In the genomic region with DNA sequence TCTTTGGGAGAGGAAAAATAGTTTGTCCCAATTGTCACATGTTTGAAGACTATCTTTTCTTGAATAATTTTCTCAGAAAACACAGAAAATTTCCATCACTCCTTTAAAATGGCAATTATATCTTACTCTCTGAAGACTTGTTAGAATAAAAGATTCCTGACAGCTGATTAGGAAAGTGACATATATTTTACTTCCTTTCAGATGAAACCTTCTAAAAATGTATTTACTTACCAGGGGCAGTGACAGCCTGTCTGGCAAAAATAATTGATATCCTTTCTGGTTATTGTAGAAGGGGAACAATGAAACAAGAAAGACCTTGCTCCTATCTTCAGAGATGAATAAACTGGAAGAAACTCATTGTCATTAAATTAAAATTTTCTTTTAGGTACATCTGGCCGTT, we compare ENCODE assay signal across 37 cellular contexts.
"Had no signal": no experiment of that assay in that cellular context is flagged by ENCODE, and none has a peak within 500 bp of the region (broad histone marks: within the 10 kb centered on the region; RNA-seq: fewer than 3 reads in every experiment).

No MANE protein-coding gene starts in this region.

- H3K36me3 ChIP-seq: ascending aorta, cardiac muscle cell had no signal

- H3K36me3 Mint-ChIP-seq: activated CD8-positive, alpha-beta memory T cell treated with anti-CD3 and anti-CD28 coated beads, Interleukin-2, amount 10 ng/mL, durations not matched to agents 7 days and 5 days; activated naive CD4-positive, alpha-beta T cell treated with anti-CD3 and anti-CD28 coated beads, Interleukin-2, amount 10 ng/mL, durations not matched to agents 7 days and 5 days; activated naive CD4-positive, alpha-beta T cell treated with anti-CD3 and anti-CD28 coated beads, Interleukin-2, amount 50 U/mL, for 24 hours; activated naive CD8-positive, alpha-beta T cell; activated naive CD8-positive, alpha-beta T cell treated with anti-CD3 and anti-CD28 coated beads, Interleukin-2, amount 10 ng/mL, durations not matched to agents 7 days and 5 days; brain had no signal

- DNase-seq: activated CD4-positive, alpha-beta memory T cell treated with anti-CD3 and anti-CD28 coated beads, Interleukin-2, amount 10 ng/mL, durations not matched to agents 7 days and 5 days; activated CD4-positive, alpha-beta T cell treated with anti-CD3 and anti-CD28 coated beads for 1 hour; activated CD4-positive, alpha-beta T cell treated with anti-CD3 and anti-CD28 coated beads for 36 hours; activated CD4-positive, alpha-beta T cell treated with anti-CD3 and anti-CD28 coated beads for 48 hours; activated CD4-positive, alpha-beta T cell treated with anti-CD3 and anti-CD28 coated beads, Interleukin-2, amount 10 ng/mL, durations not matched to agents 7 days and 5 days; activated CD4-positive, alpha-beta T cell treated with anti-CD3 and anti-CD28 coated beads, Interleukin-2, amount 50 U/mL, for 48 hours; activated CD4-positive, CD25-positive, alpha-beta regulatory T cell; activated CD8-positive, alpha-beta memory T cell treated with anti-CD3 and anti-CD28 coated beads for 24 hours; activated CD8-positive, alpha-beta memory T cell treated with anti-CD3 and anti-CD28 coated beads, Interleukin-2, amount 10 ng/mL, durations not matched to agents 7 days and 5 days; activated CD8-positive, alpha-beta memory T cell treated with anti-CD3 and anti-CD28 coated beads, Interleukin-2, amount 50 U/mL, for 48 hours; activated CD8-positive, alpha-beta T cell treated with anti-CD3 and anti-CD28 coated beads, Interleukin-2, amount 10 ng/mL, durations not matched to agents 7 days and 5 days; activated effector memory CD4-positive, alpha-beta T cell treated with Interleukin-2 at 50 U/mL for 16 hours; activated gamma-delta T cell; activated naive CD4-positive, alpha-beta T cell treated with anti-CD3 and anti-CD28 coated beads, Interleukin-2, amount 10 ng/mL, durations not matched to agents 7 days and 5 days; activated naive CD4-positive, alpha-beta T cell treated with Interleukin-2 at 50 U/mL for 16 hours; activated naive CD8-positive, alpha-beta T cell treated with anti-CD3 and anti-CD28 coated beads, Interleukin-2, amount 10 ng/mL, durations not matched to agents 7 days and 5 days; activated naive CD8-positive, alpha-beta T cell treated with anti-CD3 and anti-CD28 coated beads, Interleukin-2, amount 50 U/mL, for 24 hours; activated T-cell treated with anti-CD3 and anti-CD28 coated beads, Interleukin-2, amount 50 U/mL, for 24 hours; activated T-cell treated with anti-CD3 and anti-CD28 coated beads, Interleukin-2, amount 50 U/mL, for 48 hours; amygdala; anterior cingulate cortex; caudate nucleus; cerebellar nuclear complex; T-helper 1 cell; T-helper 2 cell; T-helper 9 cell had no signal

- H3K27ac ChIP-seq: ascending aorta, cardiac muscle cell, VCaP had no signal

- H3K4me3 ChIP-seq: ascending aorta, cardiac muscle cell had no signal

- H3K9me3 Mint-ChIP-seq: activated CD4-positive, alpha-beta memory T cell treated with anti-CD3 and anti-CD28 coated beads, Interleukin-2, amount 10 ng/mL, durations not matched to agents 7 days and 5 days; activated CD4-positive, alpha-beta T cell treated with anti-CD3 and anti-CD28 coated beads, Interleukin-2, amount 10 ng/mL, durations not matched to agents 7 days and 5 days; activated naive CD4-positive, alpha-beta T cell treated with anti-CD3 and anti-CD28 coated beads, Interleukin-2, amount 10 ng/mL, durations not matched to agents 7 days and 5 days; activated naive CD4-positive, alpha-beta T cell treated with anti-CD3 and anti-CD28 coated beads, Interleukin-2, amount 50 U/mL, for 24 hours; activated naive CD8-positive, alpha-beta T cell treated with anti-CD3 and anti-CD28 coated beads, Interleukin-2, amount 10 ng/mL, durations not matched to agents 7 days and 5 days; activated naive CD8-positive, alpha-beta T cell treated with anti-CD3 and anti-CD28 coated beads, Interleukin-2, amount 50 U/mL, for 24 hours; activated T-cell treated with anti-CD3 and anti-CD28 coated beads, Interleukin-2, amount 50 U/mL, for 24 hours; activated T-helper 2 cell treated with anti-CD3 and anti-CD28 coated beads, Interferon-gamma antibody, Interleukin-2, Interleukin-4, amounts not matched to agents 10 μg/mL and 5 μg/mL and 100 μg/mL, durations not matched to agents 14 hours and 24 hours and 36 hours; brain; T-helper 1 cell treated with Interleukin-12 subunit alpha and Interleukin-12 subunit beta and Interleukin-4 antibody, amounts not matched to agents 30 μg/mL and 1 μg/mL, for 36 hours; T-helper 2 cell treated with Interferon-gamma antibody and Interleukin-4, amounts not matched to agents 5 μg/mL and 100 μg/mL, for 36 hours had no signal

- H3K27ac Mint-ChIP-seq: activated CD4-positive, alpha-beta memory T cell treated with anti-CD3 and anti-CD28 coated beads, Interleukin-2, amount 10 ng/mL, durations not matched to agents 7 days and 5 days; activated CD4-positive, alpha-beta T cell treated with anti-CD3 and anti-CD28 coated beads for 36 hours; activated CD4-positive, alpha-beta T cell treated with anti-CD3 and anti-CD28 coated beads, Interleukin-2, amount 10 ng/mL, durations not matched to agents 7 days and 5 days; activated CD8-positive, alpha-beta memory T cell treated with anti-CD3 and anti-CD28 coated beads, Interleukin-2, amount 10 ng/mL, durations not matched to agents 7 days and 5 days; activated CD8-positive, alpha-beta T cell treated with anti-CD3 and anti-CD28 coated beads, Interleukin-2, amount 10 ng/mL, durations not matched to agents 7 days and 5 days; activated naive CD4-positive, alpha-beta T cell treated with anti-CD3 and anti-CD28 coated beads, Interleukin-2, amount 10 ng/mL, durations not matched to agents 7 days and 5 days; activated naive CD4-positive, alpha-beta T cell treated with anti-CD3 and anti-CD28 coated beads, Interleukin-2, amount 50 U/mL, for 24 hours; activated naive CD8-positive, alpha-beta T cell; activated naive CD8-positive, alpha-beta T cell treated with anti-CD3 and anti-CD28 coated beads, Interleukin-2, amount 10 ng/mL, durations not matched to agents 7 days and 5 days; activated naive CD8-positive, alpha-beta T cell treated with anti-CD3 and anti-CD28 coated beads, Interleukin-2, amount 50 U/mL, for 24 hours; activated T-cell treated with anti-CD3 and anti-CD28 coated beads, Interleukin-2, amount 50 U/mL, for 24 hours; activated T-helper 2 cell treated with anti-CD3 and anti-CD28 coated beads, Interferon-gamma antibody, Interleukin-2, Interleukin-4, amounts not matched to agents 10 μg/mL and 5 μg/mL and 100 μg/mL, durations not matched to agents 14 hours and 24 hours and 36 hours; T-helper 1 cell treated with Interleukin-12 subunit alpha and Interleukin-12 subunit beta and Interleukin-4 antibody, amounts not matched to agents 30 μg/mL and 1 μg/mL, for 36 hours; T-helper 2 cell treated with Interferon-gamma antibody and Interleukin-4, amounts not matched to agents 5 μg/mL and 100 μg/mL, for 36 hours had no signal

- H3K27me3 ChIP-seq: ascending aorta, cardiac muscle cell had no signal

- H3K4me3 Mint-ChIP-seq: activated CD4-positive, alpha-beta memory T cell treated with anti-CD3 and anti-CD28 coated beads, Interleukin-2, amount 10 ng/mL, durations not matched to agents 7 days and 5 days; activated CD4-positive, alpha-beta T cell treated with anti-CD3 and anti-CD28 coated beads for 36 hours; activated CD4-positive, alpha-beta T cell treated with anti-CD3 and anti-CD28 coated beads, Interleukin-2, amount 10 ng/mL, durations not matched to agents 7 days and 5 days; activated CD8-positive, alpha-beta memory T cell treated with anti-CD3 and anti-CD28 coated beads, Interleukin-2, amount 10 ng/mL, durations not matched to agents 7 days and 5 days; activated CD8-positive, alpha-beta T cell treated with anti-CD3 and anti-CD28 coated beads, Interleukin-2, amount 10 ng/mL, durations not matched to agents 7 days and 5 days; activated naive CD4-positive, alpha-beta T cell treated with anti-CD3 and anti-CD28 coated beads, Interleukin-2, amount 10 ng/mL, durations not matched to agents 7 days and 5 days; activated naive CD4-positive, alpha-beta T cell treated with anti-CD3 and anti-CD28 coated beads, Interleukin-2, amount 50 U/mL, for 24 hours; activated naive CD8-positive, alpha-beta T cell; activated naive CD8-positive, alpha-beta T cell treated with anti-CD3 and anti-CD28 coated beads, Interleukin-2, amount 10 ng/mL, durations not matched to agents 7 days and 5 days; activated naive CD8-positive, alpha-beta T cell treated with anti-CD3 and anti-CD28 coated beads, Interleukin-2, amount 50 U/mL, for 24 hours; activated T-cell treated with anti-CD3 and anti-CD28 coated beads, Interleukin-2, amount 50 U/mL, for 24 hours; brain; central memory CD8-positive, alpha-beta T cell; T-helper 1 cell treated with Interleukin-12 subunit alpha and Interleukin-12 subunit beta and Interleukin-4 antibody, amounts not matched to agents 30 μg/mL and 1 μg/mL, for 36 hours; T-helper 2 cell treated with Interferon-gamma antibody and Interleukin-4, amounts not matched to agents 5 μg/mL and 100 μg/mL, for 36 hours had no signal

- H3K27me3 Mint-ChIP-seq: activated CD4-positive, alpha-beta memory T cell treated with anti-CD3 and anti-CD28 coated beads, Interleukin-2, amount 10 ng/mL, durations not matched to agents 7 days and 5 days; activated CD4-positive, alpha-beta T cell treated with anti-CD3 and anti-CD28 coated beads for 36 hours; activated CD4-positive, alpha-beta T cell treated with anti-CD3 and anti-CD28 coated beads, Interleukin-2, amount 10 ng/mL, durations not matched to agents 7 days and 5 days; activated CD8-positive, alpha-beta memory T cell treated with anti-CD3 and anti-CD28 coated beads, Interleukin-2, amount 10 ng/mL, durations not matched to agents 7 days and 5 days; activated naive CD4-positive, alpha-beta T cell treated with anti-CD3 and anti-CD28 coated beads, Interleukin-2, amount 10 ng/mL, durations not matched to agents 7 days and 5 days; activated naive CD4-positive, alpha-beta T cell treated with anti-CD3 and anti-CD28 coated beads, Interleukin-2, amount 50 U/mL, for 24 hours; activated naive CD8-positive, alpha-beta T cell; activated naive CD8-positive, alpha-beta T cell treated with anti-CD3 and anti-CD28 coated beads, Interleukin-2, amount 10 ng/mL, durations not matched to agents 7 days and 5 days; activated naive CD8-positive, alpha-beta T cell treated with anti-CD3 and anti-CD28 coated beads, Interleukin-2, amount 50 U/mL, for 24 hours; activated T-cell treated with anti-CD3 and anti-CD28 coated beads, Interleukin-2, amount 50 U/mL, for 24 hours; brain; central memory CD8-positive, alpha-beta T cell had no signal

- H3K4me1 Mint-ChIP-seq: activated CD4-positive, alpha-beta memory T cell treated with anti-CD3 and anti-CD28 coated beads, Interleukin-2, amount 10 ng/mL, durations not matched to agents 7 days and 5 days; activated CD4-positive, alpha-beta T cell treated with anti-CD3 and anti-CD28 coated beads for 36 hours; activated CD4-positive, alpha-beta T cell treated with anti-CD3 and anti-CD28 coated beads, Interleukin-2, amount 10 ng/mL, durations not matched to agents 7 days and 5 days; activated CD8-positive, alpha-beta memory T cell treated with anti-CD3 and anti-CD28 coated beads, Interleukin-2, amount 10 ng/mL, durations not matched to agents 7 days and 5 days; activated naive CD4-positive, alpha-beta T cell treated with anti-CD3 and anti-CD28 coated beads, Interleukin-2, amount 10 ng/mL, durations not matched to agents 7 days and 5 days; activated naive CD4-positive, alpha-beta T cell treated with anti-CD3 and anti-CD28 coated beads, Interleukin-2, amount 50 U/mL, for 24 hours; activated naive CD8-positive, alpha-beta T cell treated with anti-CD3 and anti-CD28 coated beads, Interleukin-2, amount 10 ng/mL, durations not matched to agents 7 days and 5 days; activated naive CD8-positive, alpha-beta T cell treated with anti-CD3 and anti-CD28 coated beads, Interleukin-2, amount 50 U/mL, for 24 hours; central memory CD8-positive, alpha-beta T cell had no signal

- H3K9me3 ChIP-seq: ascending aorta had no signal

- ATAC-seq: activated CD4-positive, alpha-beta T cell treated with anti-CD3 and anti-CD28 coated beads for 36 hours; activated CD4-positive, CD25-positive, alpha-beta regulatory T cell treated with anti-CD3 and anti-CD28 coated beads, Interleukin-2, amount 50 U/mL, for 24 hours; activated CD8-positive, alpha-beta memory T cell treated with anti-CD3 and anti-CD28 coated beads, Interleukin-2, amount 10 ng/mL, durations not matched to agents 7 days and 5 days; activated CD8-positive, alpha-beta T cell treated with anti-CD3 and anti-CD28 coated beads, Interleukin-2, amount 10 ng/mL, durations not matched to agents 7 days and 5 days; activated naive CD8-positive, alpha-beta T cell treated with anti-CD3 and anti-CD28 coated beads, Interleukin-2, amount 50 U/mL, for 24 hours had no signal
